Comparison of ENCODE assay signal across 8 cellular contexts in genomic region chr2:150528861-150529801, GRCh38. TPM values are rescaled to one million over a fixed set of nuclear protein-coding genes. Genes with fewer than 3 reads are reported as not detected.
DNase-seq lines count a peak whose midpoint lies in the region; ATAC-seq, FAIRE-seq and TF ChIP-seq lines count a peak whose summit lies in the region.

No MANE protein-coding gene starts in this region.

- H3K27me3 Mint-ChIP-seq in type B pancreatic cell = no peaks in the 10 kb centered on the region
- H3K27me3 Mint-ChIP-seq in activated T-helper 2 cell treated with anti-CD3 and anti-CD28 coated beads, Interferon-gamma antibody, Interleukin-2, Interleukin-4, amounts not matched to agents 10 μg/mL and 5 μg/mL and 100 μg/mL, durations not matched to agents 14 hours and 24 hours and 36 hours (ENCODE audit: low read depth) = no peaks in the 10 kb centered on the region

- ATAC-seq in GM21360 (IDR thresholded peaks at IDR 0.05; ENCODE audit: unreplicated experiment) (peak; percentile 91), HG03457 (IDR thresholded peaks at IDR 0.05; ENCODE audit: unreplicated experiment) (peak; percentile 98)
- no peak for ATAC-seq in activated naive CD4-positive, alpha-beta T cell treated with anti-CD3 and anti-CD28 coated beads, Interleukin-2, amount 50 U/mL, for 72 hours

- H3K27me3 ChIP-seq in bronchial epithelial cell (ENCODE audit: control insufficient read depth, insufficient read depth, low read length) = no peaks in the 10 kb centered on the region

- POLR2A ChIA-PET in AG04449 (lab: Yijun Ruan, JAX) = interaction anchor here (1.0 kb wide), 1 partner anchor 42 kb away, joined by 4 read pairs; no protein-coding TSS in a partner anchor

- peak overlapping the region; percentile 55 for H3K4me3 Mint-ChIP-seq in type B pancreatic cell
- no peak overlapping the region for H3K4me3 Mint-ChIP-seq in activated T-helper 2 cell treated with anti-CD3 and anti-CD28 coated beads, Interferon-gamma antibody, Interleukin-2, Interleukin-4, amounts not matched to agents 10 μg/mL and 5 μg/mL and 100 μg/mL, durations not matched to agents 14 hours and 24 hours and 36 hours (ENCODE audit: low read depth)

- CTCF ChIA-PET in AG04449 (lab: Yijun Ruan, JAX) = interaction anchor here (1.0 to 1.4 kb wide), 2 partner anchors 15 to 81 kb away, joined by 3 read pairs; no protein-coding TSS in a partner anchor

- H3K4me3 ChIP-seq in AG04449 (ENCODE audit: low read depth, low read length) (peak overlapping the region; percentile 32), bronchial epithelial cell (ENCODE audit: low read depth, low read length) (no peak overlapping the region)

- DNase-seq in AG04449 (ENCODE audit: low read depth, low spot score) = no peak
- DNase-seq in bronchial epithelial cell (ENCODE audit: low read depth) = peak; percentile 99
- no peak for DNase-seq in type B pancreatic cell (ENCODE audit: extremely low spot score, unreplicated experiment)
- no peak for DNase-seq in activated naive CD4-positive, alpha-beta T cell treated with anti-CD3 and anti-CD28 coated beads, Interleukin-2, amount 50 U/mL, for 72 hours (ENCODE audit: low spot score in 2 of 2)
- DNase-seq in NK-92 (lab: John Stamatoyannopoulos, UW; ENCODE audit: unreplicated experiment) = no peak
- no peak for DNase-seq in activated T-helper 2 cell treated with anti-CD3 and anti-CD28 coated beads, Interferon-gamma antibody, Interleukin-2, Interleukin-4, amounts not matched to agents 10 μg/mL and 5 μg/mL and 100 μg/mL, durations not matched to agents 14 hours and 24 hours and 36 hours (ENCODE audit: low spot score)

- no peaks in the 10 kb centered on the region for H3K36me3 Mint-ChIP-seq in type B pancreatic cell
- no peaks in the 10 kb centered on the region for H3K36me3 Mint-ChIP-seq in activated naive CD4-positive, alpha-beta T cell treated with anti-CD3 and anti-CD28 coated beads, Interleukin-2, amount 50 U/mL, for 72 hours
- no peaks in the 10 kb centered on the region for H3K36me3 Mint-ChIP-seq in activated T-helper 2 cell treated with anti-CD3 and anti-CD28 coated beads, Interferon-gamma antibody, Interleukin-2, Interleukin-4, amounts not matched to agents 10 μg/mL and 5 μg/mL and 100 μg/mL, durations not matched to agents 14 hours and 24 hours and 36 hours (ENCODE audit: low read depth)

- no peaks in the 10 kb centered on the region for H3K9me3 Mint-ChIP-seq in type B pancreatic cell
- no peaks in the 10 kb centered on the region for H3K9me3 Mint-ChIP-seq in activated naive CD4-positive, alpha-beta T cell treated with anti-CD3 and anti-CD28 coated beads, Interleukin-2, amount 50 U/mL, for 72 hours
- H3K9me3 Mint-ChIP-seq in activated T-helper 2 cell treated with anti-CD3 and anti-CD28 coated beads, Interferon-gamma antibody, Interleukin-2, Interleukin-4, amounts not matched to agents 10 μg/mL and 5 μg/mL and 100 μg/mL, durations not matched to agents 14 hours and 24 hours and 36 hours = no peaks in the 10 kb centered on the region

- H3K4me1 Mint-ChIP-seq in type B pancreatic cell (ENCODE audit: unreplicated experiment) = peaks cover 24% of the 10 kb centered on the region
- no peaks in the 10 kb centered on the region for H3K4me1 Mint-ChIP-seq in activated T-helper 2 cell treated with anti-CD3 and anti-CD28 coated beads, Interferon-gamma antibody, Interleukin-2, Interleukin-4, amounts not matched to agents 10 μg/mL and 5 μg/mL and 100 μg/mL, durations not matched to agents 14 hours and 24 hours and 36 hours (ENCODE audit: low read depth)

- peak overlapping the region; percentile 88 for H3K27ac Mint-ChIP-seq in type B pancreatic cell
- H3K27ac Mint-ChIP-seq in activated naive CD4-positive, alpha-beta T cell treated with anti-CD3 and anti-CD28 coated beads, Interleukin-2, amount 50 U/mL, for 72 hours = no peak overlapping the region
- H3K27ac Mint-ChIP-seq in activated T-helper 2 cell treated with anti-CD3 and anti-CD28 coated beads, Interferon-gamma antibody, Interleukin-2, Interleukin-4, amounts not matched to agents 10 μg/mL and 5 μg/mL and 100 μg/mL, durations not matched to agents 14 hours and 24 hours and 36 hours = no peak overlapping the region

- no peak for TF ChIP-seq CTCF in AG04449 (IDR thresholded peaks at IDR 0.05; ENCODE audit: insufficient read depth, low read length, missing control alignments)
- TF ChIP-seq CTCF in bronchial epithelial cell (IDR thresholded peaks at IDR 0.05; ENCODE audit: insufficient read depth, low read length, severe bottlenecking) = no peak
- no peak for TF ChIP-seq CTCF in type B pancreatic cell (conservative IDR thresholded peaks at IDR 0.05)

- FAIRE-seq in bronchial epithelial cell (lab: Jason Lieb, UNC) = no peak

- intact Hi-C loops in activated T-helper 2 cell treated with anti-CD3 and anti-CD28 coated beads, Interferon-gamma antibody, Interleukin-2, Interleukin-4, amounts not matched to agents 10 μg/mL and 5 μg/mL and 100 μg/mL, durations not matched to agents 14 hours and 24 hours and 36 hours (cut with micrococcal nuclease) = no loop called here

- H3K36me3 ChIP-seq in bronchial epithelial cell (ENCODE audit: control insufficient read depth, insufficient read depth, low read length) = no peaks in the 10 kb centered on the region

RNA-seq across cellular contexts. Expression of gene RND3, which starts 41.7 kb away (rescaled TPM):
- total RNA-seq in bronchial epithelial cell = 217 and 260 TPM in 2 replicates
- 161 and 169 TPM in 2 replicates for total RNA-seq in type B pancreatic cell (ENCODE audit: low replicate concordance)
- not detected for total RNA-seq in activated naive CD4-positive, alpha-beta T cell treated with anti-CD3 and anti-CD28 coated beads, Interleukin-2, amount 50 U/mL, for 72 hours
- not detected in 2 replicates for total RNA-seq in activated T-helper 2 cell treated with anti-CD3 and anti-CD28 coated beads, Interferon-gamma antibody, Interleukin-2, Interleukin-4, amounts not matched to agents 10 μg/mL and 5 μg/mL and 100 μg/mL, durations not matched to agents 14 hours and 24 hours and 36 hours

Comparison
In these comparisons a context has a peak if more than half of its experiments do, and no peak if none do; other contexts are left out.
1. ATAC-seq: peak in GM21360 (single experiment) and HG03457 (single experiment); none in activated naive CD4-positive, alpha-beta T cell treated with anti-CD3 and anti-CD28 coated beads, Interleukin-2, amount 50 U/mL, for 72 hours (0 of 2).
2. RNA of gene RND3, which starts 41.7 kb away (total RNA-seq): 217 to 260 TPM in bronchial epithelial cell and 161 to 169 TPM in type B pancreatic cell; not detected in activated T-helper 2 cell treated with anti-CD3 and anti-CD28 coated beads, Interferon-gamma antibody, Interleukin-2, Interleukin-4, amounts not matched to agents 10 μg/mL and 5 μg/mL and 100 μg/mL, durations not matched to agents 14 hours and 24 hours and 36 hours and not detected in activated naive CD4-positive, alpha-beta T cell treated with anti-CD3 and anti-CD28 coated beads, Interleukin-2, amount 50 U/mL, for 72 hours; every median in the first group is over 100 times any median in the second.